In genomic region chr3:175479175-175479574, GRCh38 we compare ENCODE assay signal across 7 cellular contexts.
"Had no signal": no experiment of that assay in that cellular context is flagged by ENCODE, and none has a peak within 500 bp of the region (broad histone marks: within the 10 kb centered on the region; RNA-seq: fewer than 3 reads in every experiment).

No MANE protein-coding gene starts in this region.

- H3K27ac ChIP-seq: HL-60, KMS-11 had no signal

- ATAC-seq: GM23338, HepG2 had no signal

- H3K4me2 ChIP-seq: GM23338, KMS-11 had no signal

- H3K4me3 ChIP-seq: GM23338 had no signal

- H3K9ac ChIP-seq: KMS-11 had no signal

- DNase-seq: H9, HCEC 1CT, KBM-7 had no signal
